8 cellular contexts compared by ENCODE assay signal in genomic region chr7:93117327-93117726, GRCh38. TPM values are rescaled to one million over a fixed set of nuclear protein-coding genes. Genes with fewer than 3 reads are reported as not detected.
DNase-seq lines count a peak whose midpoint lies in the region; ATAC-seq and TF ChIP-seq lines count a peak whose summit lies in the region.

No MANE protein-coding gene starts in this region.

- H4K20me1 ChIP-seq in OCI-LY1 (ENCODE audit: insufficient read depth, low read length): no peaks in the 10 kb centered on the region

- ATAC-seq in GM18907 (IDR thresholded peaks at IDR 0.05; ENCODE audit: unreplicated experiment) (peak; percentile 28), GM21737 (IDR thresholded peaks at IDR 0.05; ENCODE audit: unreplicated experiment) (no peak), HG03460 (IDR thresholded peaks at IDR 0.05; ENCODE audit: unreplicated experiment) (no peak)

- no peaks in the 10 kb centered on the region for H3F3A ChIP-seq in OCI-LY1 (ENCODE audit: insufficient read depth, low read length)

- no peaks in the 10 kb centered on the region for H3K9me2 ChIP-seq in OCI-LY1 (ENCODE audit: low read depth, low read length)

- H3K36me3 ChIP-seq in OCI-LY1 (ENCODE audit: insufficient read depth, low read length): peaks cover 10% of the 10 kb centered on the region

- no peak overlapping the region for H3K27ac ChIP-seq in OCI-LY1 (ENCODE audit: low read depth, low read length, poor library complexity, severe bottlenecking)
- peak overlapping the region in 19 of 21 experiments; percentile 2 to 90 (median 73) for H3K27ac ChIP-seq in skin epidermis

- peaks cover 13% of the 10 kb centered on the region; the same call in 1 of the 2 replicates for H3K79me2 ChIP-seq in OCI-LY1 (ENCODE audit: insufficient read depth, low read length)

- H3K9ac ChIP-seq in OCI-LY1 (ENCODE audit: low read length): peak overlapping the region; percentile 56

- no peak for DNase-seq in epithelial cell of proximal tubule (ENCODE audit: low read depth)
- DNase-seq in RPMI8226: no peak
- no peak for DNase-seq in midbrain (lab: John Stamatoyannopoulos, UW)

- peak overlapping the region; percentile 67 for H3K4me3 ChIP-seq in OCI-LY1 (ENCODE audit: low read depth, low read length, poor library complexity, severe bottlenecking)
- peak overlapping the region; percentile 56 for H3K4me3 ChIP-seq in epithelial cell of proximal tubule (ENCODE audit: low read depth, low read length)
- peak overlapping the region; percentile 20 to 46 (median 34) for H3K4me3 ChIP-seq in skin epidermis

- peaks cover 29% of the 10 kb centered on the region for H3K4me1 ChIP-seq in OCI-LY1 (ENCODE audit: insufficient read depth, low read length, severe bottlenecking)

- no peaks in the 10 kb centered on the region for H3K27me3 ChIP-seq in OCI-LY1 (ENCODE audit: insufficient read depth, low read length)

- peaks cover 5% of the 10 kb centered on the region; the same call in 1 of the 2 replicates for H3K9me3 ChIP-seq in OCI-LY1 (ENCODE audit: low read length)

- H3K4me2 ChIP-seq in OCI-LY1 (ENCODE audit: low read length): peak overlapping the region; percentile 84

- TF ChIP-seq CTCF in OCI-LY1 (IDR thresholded peaks at IDR 0.05; ENCODE audit: low read length) (no peak), epithelial cell of proximal tubule (conservative IDR thresholded peaks at IDR 0.05; ENCODE audit: low read depth, low read length) (no peak)

- peak overlapping the region; percentile 25 for H2AFZ ChIP-seq in OCI-LY1 (ENCODE audit: low read length)

RNA-seq across cellular contexts. Expression of gene SAMD9, which starts 0.5 kb away (rescaled TPM):
- total RNA-seq in epithelial cell of proximal tubule: 0.87 and 1.7 TPM in 2 replicates

RNA-seq across cellular contexts. Expression of gene SAMD9L, which starts 30.9 kb away (rescaled TPM):
- total RNA-seq in epithelial cell of proximal tubule: 0.07 and 0.69 TPM in 2 replicates
